18 cellular contexts compared by ENCODE assay signal in the genomic region with DNA sequence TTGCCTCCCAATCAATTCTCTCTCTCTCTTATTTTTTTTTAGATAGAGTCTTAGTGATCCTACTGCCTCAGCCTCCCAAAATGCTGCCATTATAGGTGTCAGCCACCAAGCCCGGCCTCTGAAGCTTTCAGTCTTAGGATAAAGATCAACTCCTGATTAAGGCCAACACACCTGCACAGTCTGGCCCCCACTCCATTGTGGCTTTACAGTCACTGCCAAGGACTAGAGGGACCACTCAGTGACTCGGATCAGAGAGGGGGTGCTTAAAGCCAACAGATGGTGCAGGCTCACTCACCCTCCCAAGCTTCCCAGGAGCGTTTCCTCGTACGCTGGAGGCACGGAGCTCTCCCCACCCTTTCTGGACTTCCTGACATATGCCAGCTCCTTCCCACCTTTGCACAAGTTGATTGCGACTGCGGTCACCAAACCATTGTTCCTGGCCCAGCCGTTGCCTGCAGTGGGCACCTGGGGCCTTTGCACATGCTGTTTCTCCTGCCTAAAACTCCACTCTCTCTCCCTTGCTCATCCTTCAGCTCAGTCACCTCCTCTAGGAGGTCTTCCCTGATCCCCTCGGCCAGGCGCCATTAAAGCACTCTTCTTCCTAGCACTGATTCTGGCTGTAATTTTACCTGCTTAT. TPM values are rescaled to one million over a fixed set of nuclear protein-coding genes. Genes with fewer than 3 reads are reported as not detected.
DNase-seq lines count a peak whose midpoint lies in the region; ATAC-seq and TF ChIP-seq lines count a peak whose summit lies in the region.
"Had no signal": no experiment of that assay in that cellular context is flagged by ENCODE, and none has a peak within 500 bp of the region (broad histone marks: within the 10 kb centered on the region; RNA-seq: fewer than 3 reads in every experiment).

No MANE protein-coding gene starts in this region.

- H3K27me3 ChIP-seq in endodermal cell (ENCODE audit: control insufficient read depth, insufficient read depth, low read length, poor library complexity, severe bottlenecking): peaks cover 69% of the 10 kb centered on the region

- H3K27me3 Mint-ChIP-seq in endodermal cell (ENCODE audit: insufficient read depth): peaks cover 78% of the 10 kb centered on the region

- no peak for TF ChIP-seq CTCF in HEK293 (tag by site-specific recombination; IDR thresholded peaks at IDR 0.05)
- no peak for TF ChIP-seq CTCF in endodermal cell (conservative IDR thresholded peaks at IDR 0.05)

- H3K27ac ChIP-seq in HEK293 (ENCODE audit: extremely low read depth, low read depth, low read length): no peak overlapping the region
- no peak overlapping the region for H3K27ac ChIP-seq in endodermal cell (ENCODE audit: low read depth, low read length)
- H3K27ac ChIP-seq: BLaER1 treated with 17β-estradiol and CSF1 and Interleukin-3, amounts not matched to agents 10 nM and 100 nM had no signal

- no peak for ATAC-seq in GM18502 (IDR thresholded peaks at IDR 0.05; ENCODE audit: poor library complexity, unreplicated experiment)
- no peak for ATAC-seq in GM18907 (IDR thresholded peaks at IDR 0.05; ENCODE audit: unreplicated experiment)
- ATAC-seq: HCT116 had no signal

- H3K4me3 Mint-ChIP-seq in endodermal cell: no peak overlapping the region

- H3K36me3 ChIP-seq in HEK293 (ENCODE audit: control insufficient read depth in 2 of 2, insufficient read depth in 1 of 2, low read length in 2 of 2): no peaks in the 10 kb centered on the region
- H3K36me3 ChIP-seq in endodermal cell (ENCODE audit: control insufficient read depth, insufficient read depth, low read length): no peaks in the 10 kb centered on the region
- H3K36me3 ChIP-seq: BLaER1 treated with 17β-estradiol and CSF1 and Interleukin-3, amounts not matched to agents 10 nM and 100 nM had no signal

- H3K9me3 Mint-ChIP-seq in endodermal cell: no peaks in the 10 kb centered on the region

- POLR2A ChIA-PET in HEK293 (lab: Yijun Ruan, JAX): no interaction called here

- peaks cover 5% of the 10 kb centered on the region for H3K4me1 Mint-ChIP-seq in endodermal cell

- 93 to 95% methylated on average over 8 to 11 of the region's 11 CpGs for WGBS in endodermal cell (ENCODE audit: insufficient coverage in 1 of 2, insufficient read length in 1 of 2), 2 experiments

- H3K9ac ChIP-seq in endodermal cell (ENCODE audit: extremely low read depth, low read length, poor library complexity, severe bottlenecking): no peak overlapping the region

- DNase-seq in NCI-H82 treated with DMSO at 0.1 percent for 48 hours (lab: John Stamatoyannopoulos, UW; ENCODE audit: unreplicated experiment) (peak; percentile 77), endodermal cell (peak; percentile 34), kidney glomerular epithelial cell (lab: John Stamatoyannopoulos, UW) (no peak)
- peak; percentile 7 for DNase-seq in stimulated activated CD8-positive, alpha-beta memory T cell treated with anti-CD3 and anti-CD28 coated beads, Interleukin-4, amount 100 ng/mL, for 48 hours
- DNase-seq: CD8-positive, alpha-beta memory T cell; DMS79 treated with DMSO at 0.1 percent for 48 hours; KG1; NCI-H1436 treated with DMSO at 0.1 percent for 48 hours; NCI-H2081; NCI-H526; NK-92 treated with Interleukin-12 subunit alpha and Interleukin-12 subunit beta, amount 100 ng/mL, for 24 hours; SHP77 had no signal

- H3K4me3 ChIP-seq in HEK293 (ENCODE audit: low read depth, low read length): no peak overlapping the region
- H3K4me3 ChIP-seq in endodermal cell (ENCODE audit: low read length): no peak overlapping the region
- H3K4me3 ChIP-seq: A549 had no signal

- peaks cover 4% of the 10 kb centered on the region; the same call in 1 of the 2 replicates for H3K4me1 ChIP-seq in HEK293 (ENCODE audit: control insufficient read depth, insufficient read depth, low read length)
- H3K4me1 ChIP-seq in endodermal cell (ENCODE audit: control insufficient read depth, insufficient read depth, low read length): peaks cover 7% of the 10 kb centered on the region

- no peaks in the 10 kb centered on the region for H3K36me3 Mint-ChIP-seq in endodermal cell (ENCODE audit: low read depth)

- H3K9me3 ChIP-seq in HEK293 (ENCODE audit: control insufficient read depth, insufficient read depth, low read depth, low read length) (no peaks in the 10 kb centered on the region), endodermal cell (ENCODE audit: control insufficient read depth, low read length) (no peaks in the 10 kb centered on the region)
- H3K9me3 ChIP-seq: A549; BLaER1 treated with 17β-estradiol and CSF1 and Interleukin-3, amounts not matched to agents 10 nM and 100 nM had no signal

- no peak overlapping the region for H3K27ac Mint-ChIP-seq in endodermal cell

- CTCF ChIA-PET in HEK293 (lab: Yijun Ruan, JAX): interaction anchor here (0.7 to 2.0 kb wide), 7 partner anchors 11 to 398 kb away, joined by 3 to 12 read pairs (median 4); no protein-coding TSS in a partner anchor

TF ChIP-seq in HEK293, 187 proteins besides CTCF, POLR2A, EP300 and RAD21:
- TF ChIP-seq BCL6B (tag by site-specific recombination; IDR thresholded peaks at IDR 0.05): no peak
- TF ChIP-seq GLI2 (tag by site-specific recombination; IDR thresholded peaks at IDR 0.05; ENCODE audit: borderline replicate concordance, low read depth): no peak
- TF ChIP-seq ZNF623 (tag by site-specific recombination; IDR thresholded peaks at IDR 0.05): peak; percentile 75

RNA-seq across cellular contexts. Expression of gene CDH23, which starts 1.7 kb away (rescaled TPM):
- total RNA-seq in endodermal cell: 1 to 10 TPM; 2.1 to 4.2 TPM
- polyA plus RNA-seq in endodermal cell (2013, experiment 1 of 2): 9.2 TPM
- 10.8 TPM for polyA plus RNA-seq in endodermal cell (2013, experiment 2 of 2)
